Comparison of ENCODE assay signal across 8 cellular contexts in genomic region chr19:48637948-48638830, GRCh38. TPM values are rescaled to one million over a fixed set of nuclear protein-coding genes. Genes with fewer than 3 reads are reported as not detected.
DNase-seq lines count a peak whose midpoint lies in the region; ATAC-seq and TF ChIP-seq lines count a peak whose summit lies in the region.

No MANE protein-coding gene starts in this region.

- no peaks in the 10 kb centered on the region for H4K20me1 ChIP-seq in neural cell (ENCODE audit: insufficient read depth)

- no peak for TF ChIP-seq RAD21 in neural cell (conservative IDR thresholded peaks at IDR 0.05)

- DNase-seq in DMS153 (lab: John Stamatoyannopoulos, UW) (peak; percentile 85), LHCN-M2 (ENCODE audit: low read depth) (peak; percentile 88), RWPE1 (ENCODE audit: low spot score) (peak; percentile 97), activated gamma-delta T cell (lab: John Stamatoyannopoulos, UW) (peak; percentile 67), fibroblast of the conjunctiva (ENCODE audit: low read depth) (peak; percentile 94)

- no peak for TF ChIP-seq EP300 in neural cell (conservative IDR thresholded peaks at IDR 0.05; ENCODE audit: poor library complexity, severe bottlenecking)

- H3K79me2 ChIP-seq in neural cell (replicated peaks; ENCODE audit: insufficient read depth, low read length) = no peaks in the 10 kb centered on the region

- peak overlapping the region; percentile 74 for H3K9ac ChIP-seq in neural cell (ENCODE audit: low read length)

- peak overlapping the region; percentile 66 for H3K4me3 ChIP-seq in neural cell (ENCODE audit: low read length)

- H3F3A ChIP-seq in neural cell (ENCODE audit: insufficient read depth, low read length, poor library complexity, severe bottlenecking) = peaks cover 8% of the 10 kb centered on the region

- no peak for TF ChIP-seq CTCF in RWPE1 (conservative IDR thresholded peaks at IDR 0.05; ENCODE audit: low read depth)
- peak; percentile 47 for TF ChIP-seq CTCF in neural cell (IDR thresholded peaks at IDR 0.05; ENCODE audit: poor library complexity, severe bottlenecking)

- H3K4me2 ChIP-seq in neural cell (ENCODE audit: low read length) = peak overlapping the region; percentile 86

- peak; percentile 7 for ATAC-seq in GM21737 (IDR thresholded peaks at IDR 0.05; ENCODE audit: unreplicated experiment)

- no peaks in the 10 kb centered on the region for H3K9me2 ChIP-seq in neural cell (ENCODE audit: insufficient read depth, low read length)

- H3K27ac ChIP-seq in RWPE1 (peak overlapping the region; percentile 99), neural cell (ENCODE audit: low read length) (peak overlapping the region; percentile 83), temporal lobe (ENCODE audit: low read depth, low read length) (peak overlapping the region; percentile 99)

- no peaks in the 10 kb centered on the region for H3K36me3 ChIP-seq in neural cell (ENCODE audit: insufficient read depth, low read length)

- CTCF ChIA-PET in RWPE1 (lab: Yijun Ruan, JAX) = no interaction called here

- no peaks in the 10 kb centered on the region for H3K9me3 ChIP-seq in neural cell (ENCODE audit: low read length)

- no peaks in the 10 kb centered on the region for H3K27me3 ChIP-seq in neural cell (ENCODE audit: insufficient read depth, low read depth, low read length)

- POLR2A ChIA-PET in RWPE1 (lab: Yijun Ruan, JAX; ENCODE audit: low non-redundant PET) = interaction anchor here (0.7 kb wide), 1 partner anchor 1843 kb away, joined by 3 read pairs; no protein-coding TSS in a partner anchor

- H2AFZ ChIP-seq in neural cell (ENCODE audit: low read depth, low read length) = no peak overlapping the region

TF ChIP-seq in neural cell, 6 proteins besides CTCF, POLR2A, EP300 and RAD21:
- TF ChIP-seq MXI1 (conservative IDR thresholded peaks at IDR 0.05; ENCODE audit: poor library complexity, severe bottlenecking) = no peak
- no peak for TF ChIP-seq TAF1 (IDR thresholded peaks at IDR 0.05; ENCODE audit: low read depth)
- TF ChIP-seq POLR2AphosphoS5 (IDR thresholded peaks at IDR 0.05) = peak; percentile 71
- peak; percentile 33 for TF ChIP-seq SMC3 (conservative IDR thresholded peaks at IDR 0.05; ENCODE audit: poor library complexity)
- TF ChIP-seq EZH2 (IDR thresholded peaks at IDR 0.05; ENCODE audit: borderline replicate concordance, insufficient read depth, low read length, poor library complexity, severe bottlenecking) = no peak
- peak; percentile 61 for TF ChIP-seq REST (IDR thresholded peaks at IDR 0.05; ENCODE audit: borderline replicate concordance)

RNA-seq across cellular contexts. Expression of gene DBP, which starts 1.0 kb away (rescaled TPM):
- 2.9 and 4.8 TPM in 2 replicates for total RNA-seq in LHCN-M2 (2014; rRNA removed)
- 4.2 TPM for polyA plus RNA-seq in LHCN-M2 (2012)
- polyA plus RNA-seq in neural cell = 1.0 and 3.6 TPM in 2 replicates
- 5.4 TPM in 2 replicates for polyA minus RNA-seq in neural cell
- 3.0 TPM for total RNA-seq in temporal lobe

RNA-seq across cellular contexts. Expression of gene CA11, which starts 7.8 kb away (rescaled TPM):
- total RNA-seq in LHCN-M2 (2014; rRNA removed) (0.83 and 2.4 TPM in 2 replicates), temporal lobe (5.2 TPM)
- 9.6 TPM for polyA plus RNA-seq in LHCN-M2 (2012)
- 105 and 108 TPM in 2 replicates for polyA plus RNA-seq in neural cell
- 50.0 and 57.7 TPM in 2 replicates for polyA minus RNA-seq in neural cell

RNA-seq across cellular contexts. Expression of gene SPHK2, which starts 18.9 kb away (rescaled TPM):
- total RNA-seq in LHCN-M2 (2014; rRNA removed) (13.3 and 16.2 TPM in 2 replicates), temporal lobe (9.6 TPM)
- polyA plus RNA-seq in LHCN-M2 (2012) = 13.0 TPM
- 22.6 and 32.6 TPM in 2 replicates for polyA plus RNA-seq in neural cell
- polyA minus RNA-seq in neural cell = 28.5 and 31.7 TPM in 2 replicates

RNA-seq across cellular contexts. Expression of gene RPL18, which starts 19.2 kb away (rescaled TPM):
- total RNA-seq in LHCN-M2 (2014; rRNA removed) (1,651 and 2,205 TPM in 2 replicates), temporal lobe (903 TPM)
- polyA plus RNA-seq in LHCN-M2 (2012) = 2,831 TPM
- polyA plus RNA-seq in neural cell = 2,102 and 2,180 TPM in 2 replicates
- polyA minus RNA-seq in neural cell = 717 and 772 TPM in 2 replicates

RNA-seq across cellular contexts. Expression of gene FAM83E, which starts 23.3 kb away (rescaled TPM):
- total RNA-seq in LHCN-M2 (2014; rRNA removed) (not detected in 2 replicates), temporal lobe (not detected)
- polyA plus RNA-seq in LHCN-M2 (2012) = not detected
- polyA plus RNA-seq in neural cell = 0.73 and 1.2 TPM in 2 replicates
- 6.1 TPM in 1 of 2 replicates, not detected in the other for polyA minus RNA-seq in neural cell

Comparison
In these comparisons a context has a peak if more than half of its experiments do, and no peak if none do; other contexts are left out.
1. Peak in every context shown above with its lines: DNase-seq, ATAC-seq, H3K4me3 ChIP-seq and H3K27ac ChIP-seq.